Comparison of ENCODE assay signal across 17 cellular contexts in genomic region chrX:1462110-1462509, GRCh38. TPM values are rescaled to one million over a fixed set of nuclear protein-coding genes. Genes with fewer than 3 reads are reported as not detected.
DNase-seq lines count a peak whose midpoint lies in the region; ATAC-seq, FAIRE-seq and TF ChIP-seq lines count a peak whose summit lies in the region.
"Had no signal": no experiment of that assay in that cellular context is flagged by ENCODE, and none has a peak within 500 bp of the region (broad histone marks: within the 10 kb centered on the region; RNA-seq: fewer than 3 reads in every experiment).

No MANE protein-coding gene starts in this region.

- H3K79me2 ChIP-seq in smooth muscle cell (ENCODE audit: low read depth) = no peaks in the 10 kb centered on the region

- TF ChIP-seq CTCF in smooth muscle cell (IDR thresholded peaks at IDR 0.05; ENCODE audit: borderline replicate concordance, insufficient read depth, poor library complexity, severe bottlenecking) = no peak

- peak overlapping the region; percentile 26 for H3K27ac ChIP-seq in smooth muscle cell (ENCODE audit: low read depth)
- H3K27ac ChIP-seq: sigmoid colon, thoracic aorta, WERI-Rb-1 had no signal

- H3K9me3 Mint-ChIP-seq in activated naive CD4-positive, alpha-beta T cell treated with anti-CD3 and anti-CD28 coated beads, Interleukin-2, amount 50 U/mL, for 24 hours = no peaks in the 10 kb centered on the region
- no peaks in the 10 kb centered on the region for H3K9me3 Mint-ChIP-seq in effector memory CD8-positive, alpha-beta T cell

- H3K36me3 Mint-ChIP-seq in activated naive CD4-positive, alpha-beta T cell treated with anti-CD3 and anti-CD28 coated beads, Interleukin-2, amount 50 U/mL, for 24 hours = peaks cover 7% of the 10 kb centered on the region
- H3K36me3 Mint-ChIP-seq in effector memory CD8-positive, alpha-beta T cell (ENCODE audit: insufficient read depth) = peaks cover 50% of the 10 kb centered on the region

- no peaks in the 10 kb centered on the region for H4K20me1 ChIP-seq in smooth muscle cell (ENCODE audit: low read depth)

- H3K27me3 ChIP-seq in smooth muscle cell (ENCODE audit: low read depth) = no peaks in the 10 kb centered on the region
- H3K27me3 ChIP-seq: Peyer's patch had no signal

- no peak for ATAC-seq in effector memory CD8-positive, alpha-beta T cell (replicated peaks)
- ATAC-seq in HG03196 (IDR thresholded peaks at IDR 0.05; ENCODE audit: unreplicated experiment) = no peak
- ATAC-seq: HCT116 had no signal

- no peak overlapping the region for H3K4me3 Mint-ChIP-seq in activated naive CD4-positive, alpha-beta T cell treated with anti-CD3 and anti-CD28 coated beads, Interleukin-2, amount 50 U/mL, for 24 hours
- peak overlapping the region; percentile 91 to 95 for H3K4me3 Mint-ChIP-seq in effector memory CD8-positive, alpha-beta T cell

- peaks cover 51% of the 10 kb centered on the region for H3K4me1 Mint-ChIP-seq in activated naive CD4-positive, alpha-beta T cell treated with anti-CD3 and anti-CD28 coated beads, Interleukin-2, amount 50 U/mL, for 24 hours
- peaks cover 39 to 55% of the 10 kb centered on the region in 2 donors for H3K4me1 Mint-ChIP-seq in effector memory CD8-positive, alpha-beta T cell (ENCODE audit: low read depth in 2 of 2)

- TF ChIP-seq POLR2A in GM12891 (IDR thresholded peaks at IDR 0.05; ENCODE audit: low read depth, low read length) = no peak

- peak overlapping the region; percentile 73 for H3K27ac Mint-ChIP-seq in activated naive CD4-positive, alpha-beta T cell treated with anti-CD3 and anti-CD28 coated beads, Interleukin-2, amount 50 U/mL, for 24 hours
- H3K27ac Mint-ChIP-seq in effector memory CD8-positive, alpha-beta T cell = peak overlapping the region; percentile 96 to 99

- H2AFZ ChIP-seq in smooth muscle cell (ENCODE audit: low read depth) = no peak overlapping the region

- no peaks in the 10 kb centered on the region for H3K27me3 Mint-ChIP-seq in activated naive CD4-positive, alpha-beta T cell treated with anti-CD3 and anti-CD28 coated beads, Interleukin-2, amount 50 U/mL, for 24 hours
- no peaks in the 10 kb centered on the region for H3K27me3 Mint-ChIP-seq in effector memory CD8-positive, alpha-beta T cell

- no peaks in the 10 kb centered on the region for H3K36me3 ChIP-seq in smooth muscle cell (ENCODE audit: low read depth)
- H3K36me3 ChIP-seq: Peyer's patch, sigmoid colon, thoracic aorta, WERI-Rb-1 had no signal

- DNase-seq in activated naive CD4-positive, alpha-beta T cell treated with Interleukin-2 at 50 U/mL for 16 hours = no peak
- DNase-seq in effector memory CD8-positive, alpha-beta T cell = no peak
- DNase-seq in smooth muscle cell (lab: John Stamatoyannopoulos, UW; ENCODE audit: unreplicated experiment) (no peak), NOMO-1 treated with DMSO at 0.1 percent for 48 hours (lab: John Stamatoyannopoulos, UW; ENCODE audit: unreplicated experiment) (no peak), GM12891 (ENCODE audit: insufficient read length, low spot score) (no peak)
- DNase-seq: NCI-H1105 treated with DMSO at 0.1 percent for 48 hours, NCI-H2171, NCI-H774 had no signal

- H3K4me2 ChIP-seq in smooth muscle cell = peak overlapping the region; percentile 64

- no peaks in the 10 kb centered on the region for H3F3A ChIP-seq in smooth muscle cell (ENCODE audit: low read depth)

- no peak overlapping the region for H3K4me3 ChIP-seq in smooth muscle cell
- H3K4me3 ChIP-seq: Peyer's patch, sigmoid colon, thoracic aorta had no signal

- H3K4me1 ChIP-seq in smooth muscle cell (ENCODE audit: low read depth) = no peaks in the 10 kb centered on the region
- H3K4me1 ChIP-seq: sigmoid colon had no signal

- no peaks in the 10 kb centered on the region for H3K9me3 ChIP-seq in smooth muscle cell (replicated peaks; ENCODE audit: low read depth)
- H3K9me3 ChIP-seq: Peyer's patch, sigmoid colon, thoracic aorta had no signal

- FAIRE-seq in TTC549 (lab: Jason Lieb, UNC) (peak; percentile 70), GM12891 (lab: Jason Lieb, UNC) (no peak)
- FAIRE-seq: D721Med had no signal

- H3K9ac ChIP-seq in smooth muscle cell (ENCODE audit: low read depth) = no peak overlapping the region

TF ChIP-seq in GM12891, 5 proteins besides CTCF, POLR2A, EP300 and RAD21:
- no peak for TF ChIP-seq POLR2AphosphoS5 (IDR thresholded peaks at IDR 0.05; ENCODE audit: low read depth, low read length)
- no peak for TF ChIP-seq SPI1 (IDR thresholded peaks at IDR 0.05; ENCODE audit: low read depth, low read length)
- TF ChIP-seq TAF1 (IDR thresholded peaks at IDR 0.05; ENCODE audit: low read depth, low read length) = no peak
- no peak for TF ChIP-seq POU2F2 (IDR thresholded peaks at IDR 0.05; ENCODE audit: low read depth, low read length)
- no peak for TF ChIP-seq PAX5 (IDR thresholded peaks at IDR 0.05; ENCODE audit: insufficient read depth, low read length, severe bottlenecking)

RNA-seq across cellular contexts. Expression of gene ASMTL, which starts 9.4 kb away (rescaled TPM):
- total RNA-seq in smooth muscle cell = 18.9 and 20.0 TPM in 2 replicates
- polyA plus RNA-seq in smooth muscle cell = 40.9 and 50.5 TPM in 2 replicates
- 59.7 TPM for polyA plus RNA-seq in GM12891 (2012; ENCODE audit: low read depth, missing spikeins)
